In the genomic region with DNA sequence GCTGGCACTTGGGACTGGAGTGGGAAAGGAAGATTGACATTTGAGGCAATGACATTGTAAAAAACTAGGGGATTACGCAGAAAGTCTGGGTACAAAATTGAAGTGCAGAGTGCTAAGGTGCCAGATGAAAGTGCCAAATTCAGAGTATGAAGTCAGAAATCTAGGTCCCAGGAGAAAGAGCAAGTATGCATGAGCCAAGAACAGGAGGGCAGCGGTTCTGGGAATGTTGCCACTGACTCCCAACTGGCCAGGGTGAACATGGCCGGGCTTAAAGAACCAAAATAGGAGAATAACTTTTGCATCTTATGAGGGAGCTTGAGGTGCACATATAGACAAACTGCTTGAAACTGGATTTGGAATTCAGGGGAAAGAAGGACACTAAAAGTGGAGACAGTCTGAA, we compare ENCODE assay signal across 22 cellular contexts.
"Had no signal": no experiment of that assay in that cellular context is flagged by ENCODE, and none has a peak within 500 bp of the region (broad histone marks: within the 10 kb centered on the region; RNA-seq: fewer than 3 reads in every experiment).

No MANE protein-coding gene starts in this region.

- H3K9me3 ChIP-seq: colonic mucosa, psoas muscle, upper lobe of right lung had no signal

- H3K36me3 ChIP-seq: colonic mucosa, heart right ventricle, upper lobe of right lung had no signal

- H2AFZ ChIP-seq: parathyroid adenoma had no signal

- ATAC-seq: activated CD4-positive, alpha-beta T cell treated with anti-CD3 and anti-CD28 coated beads for 36 hours; activated CD8-positive, alpha-beta memory T cell treated with anti-CD3 and anti-CD28 coated beads, Interleukin-2, amount 10 ng/mL, durations not matched to agents 7 days and 5 days; activated CD8-positive, alpha-beta T cell treated with anti-CD3 and anti-CD28 coated beads, Interleukin-2, amount 10 ng/mL, durations not matched to agents 7 days and 5 days; activated naive CD8-positive, alpha-beta T cell treated with anti-CD3 and anti-CD28 coated beads, Interleukin-2, amount 50 U/mL, for 24 hours; heart right ventricle; naive thymus-derived CD8-positive, alpha-beta T cell; psoas muscle; stimulated activated naive CD8-positive, alpha-beta T cell treated with anti-CD3 and anti-CD28 coated beads, Interleukin-15, Interleukin-2, amounts not matched to agents 100 U/mL and 50 U/mL, for 24 hours; upper lobe of right lung had no signal

- H3K4me3 ChIP-seq: colonic mucosa, dorsolateral prefrontal cortex, heart right ventricle, psoas muscle, upper lobe of right lung had no signal

- H3K27me3 ChIP-seq: colonic mucosa, dorsolateral prefrontal cortex, heart right ventricle, upper lobe of right lung had no signal

- H3K4me1 ChIP-seq: colonic mucosa, heart right ventricle, parathyroid adenoma, psoas muscle, upper lobe of right lung had no signal

- H3K9ac ChIP-seq: parathyroid adenoma had no signal

- H3K79me2 ChIP-seq: parathyroid adenoma had no signal

- DNase-seq: activated CD4-positive, alpha-beta T cell treated with anti-CD3 and anti-CD28 coated beads for 36 hours; activated CD4-positive, CD25-positive, alpha-beta regulatory T cell; activated CD8-positive, alpha-beta memory T cell treated with anti-CD3 and anti-CD28 coated beads, Interleukin-2, amount 10 ng/mL, durations not matched to agents 7 days and 5 days; activated CD8-positive, alpha-beta T cell treated with anti-CD3 and anti-CD28 coated beads, Interleukin-2, amount 10 ng/mL, durations not matched to agents 7 days and 5 days; activated naive CD8-positive, alpha-beta T cell treated with anti-CD3 and anti-CD28 coated beads, Interleukin-2, amount 50 U/mL, for 24 hours; activated T-cell treated with anti-CD3 and anti-CD28 coated beads, Interleukin-2, amount 50 U/mL, for 48 hours; amygdala; cerebellar nuclear complex; colonic mucosa; dorsolateral prefrontal cortex; effector memory CD4-positive, alpha-beta T cell; foreskin melanocyte; heart right ventricle; midbrain; naive thymus-derived CD8-positive, alpha-beta T cell; nucleus accumbens; psoas muscle; stimulated activated CD4-positive, alpha-beta T cell treated with anti-CD3 and anti-CD28 coated beads, Interleukin-2, amount 100 ng/mL, for 48 hours; stimulated activated naive CD8-positive, alpha-beta T cell treated with anti-CD3 and anti-CD28 coated beads, Interleukin-15, Interleukin-2, amounts not matched to agents 100 U/mL and 50 U/mL, for 24 hours; T-helper 1 cell; upper lobe of right lung had no signal

- H3K27ac ChIP-seq: colonic mucosa, dorsolateral prefrontal cortex, heart right ventricle, parathyroid adenoma, psoas muscle, upper lobe of right lung had no signal
